In the genomic region with DNA sequence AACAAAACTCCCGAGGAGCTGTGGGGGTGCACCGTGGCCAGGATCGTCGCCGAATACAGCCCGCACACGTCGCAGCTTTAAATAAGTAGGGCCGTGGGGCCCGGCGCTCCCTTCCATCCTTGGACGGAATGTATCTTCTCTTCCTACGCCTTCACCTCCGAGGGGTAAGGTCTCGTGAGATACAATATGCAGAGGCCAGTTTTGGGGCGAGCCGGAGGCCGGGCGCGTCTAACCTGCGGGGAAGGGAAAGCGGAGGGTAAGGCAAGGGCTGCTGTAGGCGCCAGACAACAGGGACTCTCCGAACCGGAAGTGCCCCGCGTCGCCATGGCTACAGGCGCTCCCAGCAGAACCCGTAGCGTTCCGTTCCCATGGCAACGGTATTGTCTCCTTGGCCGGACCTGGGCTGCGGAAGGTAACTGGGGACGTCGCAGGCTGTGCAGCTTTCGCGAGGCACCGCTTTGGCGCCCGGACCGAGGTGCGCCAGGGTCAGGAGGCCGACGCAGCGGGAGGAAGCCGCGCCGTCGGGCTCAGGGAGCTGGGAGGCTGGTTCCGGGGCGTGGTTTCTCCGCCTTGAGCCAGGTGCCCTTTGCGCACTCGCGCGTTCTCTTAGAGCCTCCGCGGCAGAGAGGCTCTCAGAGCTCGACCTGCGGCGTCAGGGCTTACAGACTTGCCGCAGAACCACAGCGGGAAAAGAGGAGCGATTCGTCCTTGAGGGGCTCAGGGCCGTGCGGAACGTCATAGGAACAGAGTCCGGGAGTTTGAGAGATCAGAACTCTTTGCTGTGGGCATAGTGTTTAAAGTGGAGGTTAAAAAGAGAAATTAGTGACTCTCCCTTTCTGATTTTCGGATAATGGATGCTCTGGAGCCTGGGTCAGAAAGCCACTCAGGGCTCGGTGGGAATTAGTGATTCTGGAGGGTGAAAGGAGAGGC, we compare ENCODE assay signal across 8 cellular contexts.
DNase-seq lines count a peak whose midpoint lies in the region; ATAC-seq and TF ChIP-seq lines count a peak whose summit lies in the region.

A gene with protein sequence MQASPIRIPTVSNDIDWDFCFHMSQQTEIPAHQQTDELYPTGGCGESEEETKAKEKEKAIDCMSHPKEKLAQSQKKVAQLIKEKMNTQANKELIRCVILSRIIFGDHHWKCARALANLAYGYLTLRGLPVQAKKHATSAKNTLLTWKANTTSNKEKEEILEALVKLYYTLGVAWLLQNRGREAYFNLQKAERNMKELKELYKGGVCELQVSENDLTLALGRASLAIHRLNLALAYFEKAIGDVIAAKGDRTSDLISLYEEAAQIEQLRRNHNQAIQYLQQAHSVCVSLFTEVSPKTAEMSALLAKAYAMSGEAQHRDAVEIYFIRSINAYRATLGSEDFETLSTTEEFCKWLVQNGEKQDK (plus strand): TSS at position 380 of the 930 bp plus-strand sequence. CDS start 1,508 bp downstream, outside the sequence.

- DNase-seq in C1 segment of cervical spinal cord (lab: John Stamatoyannopoulos, UW) (peak in 13 of 14 donors; percentile 56 to 83 (median 70)), NCI-H748 (lab: John Stamatoyannopoulos, UW; ENCODE audit: unreplicated experiment) (peak; percentile 100), epithelial cell of esophagus (ENCODE audit: low read depth) (peak; percentile 87), middle frontal gyrus (ENCODE audit: extremely low spot score, low spot score) (peak; percentile 76)
- peak; percentile 91 for DNase-seq in activated CD8-positive, alpha-beta memory T cell treated with anti-CD3 and anti-CD28 coated beads, Interleukin-2, amount 50 U/mL, for 48 hours
- peak; percentile 80 to 83 for DNase-seq in stimulated activated CD8-positive, alpha-beta memory T cell treated with anti-CD3 and anti-CD28 coated beads, Interleukin-15, amount 100 ng/mL, for 48 hours (ENCODE audit: low read depth in 2 of 2)

- H3K4me3 ChIP-seq in epithelial cell of esophagus (ENCODE audit: low read length), result peak within 1 kb of the TSS; percentile 75

- TF ChIP-seq CTCF in epithelial cell of esophagus (IDR thresholded peaks at IDR 0.05; ENCODE audit: insufficient read depth, low read depth, low read length, missing control alignments), result no peak

- peak; percentile 98 for ATAC-seq in GM19395 (IDR thresholded peaks at IDR 0.05; ENCODE audit: unreplicated experiment)
- peak; percentile 97 for ATAC-seq in HG03521 (IDR thresholded peaks at IDR 0.05; ENCODE audit: unreplicated experiment)

Comparison
In these comparisons a context has a peak if more than half of its experiments do, and no peak if none do; other contexts are left out.
1. Peak in every context shown above with its lines: DNase-seq, ATAC-seq and H3K4me3 ChIP-seq.